ENCODE assay signal across 1 cellular context in the genomic region with DNA sequence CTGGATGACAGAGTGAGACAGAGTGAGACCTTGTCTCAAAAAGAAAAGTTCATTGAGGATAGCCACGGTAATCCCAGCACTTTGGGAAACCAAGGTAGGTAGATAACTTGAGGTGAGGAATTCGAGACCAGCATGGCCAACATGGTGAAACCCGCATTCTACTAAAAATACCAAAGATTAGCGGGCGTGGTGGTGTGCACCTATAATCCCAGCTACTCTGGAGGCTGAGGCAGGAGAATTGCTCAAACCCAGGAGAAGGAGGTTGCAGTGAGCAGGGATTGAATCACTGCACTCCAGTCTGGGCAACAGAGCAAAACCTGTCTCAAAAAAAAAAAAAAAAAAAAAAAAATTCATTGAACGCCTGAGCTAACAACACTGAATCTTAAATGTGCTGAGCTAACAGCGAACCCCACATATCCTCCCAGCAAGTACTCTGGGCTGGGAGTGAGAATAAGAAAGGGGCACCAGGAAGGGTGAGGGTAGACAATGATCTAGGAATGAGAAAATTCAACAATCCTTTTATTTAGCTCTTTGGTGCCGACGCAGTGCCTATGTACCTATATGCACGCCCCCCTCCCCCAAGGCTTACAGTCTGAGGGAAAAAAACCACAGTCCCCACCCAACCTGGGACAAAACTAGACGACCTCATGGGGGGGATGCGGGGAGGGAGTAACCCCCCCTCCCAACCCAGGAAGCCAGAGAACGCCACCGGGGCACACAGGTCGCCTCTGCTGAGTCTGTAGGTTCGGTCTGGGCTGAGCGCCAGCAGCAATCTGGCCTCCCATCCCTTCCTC.
TF ChIP-seq lines count a peak whose summit lies in the region.

No MANE protein-coding gene starts in this region.

TF ChIP-seq in SK-N-SH treated with all-trans-retinoic acid at 6 μM for 48 hours, 23 proteins besides CTCF, POLR2A, EP300 and RAD21 (continued from another document):
- TF ChIP-seq, protein P1, sequence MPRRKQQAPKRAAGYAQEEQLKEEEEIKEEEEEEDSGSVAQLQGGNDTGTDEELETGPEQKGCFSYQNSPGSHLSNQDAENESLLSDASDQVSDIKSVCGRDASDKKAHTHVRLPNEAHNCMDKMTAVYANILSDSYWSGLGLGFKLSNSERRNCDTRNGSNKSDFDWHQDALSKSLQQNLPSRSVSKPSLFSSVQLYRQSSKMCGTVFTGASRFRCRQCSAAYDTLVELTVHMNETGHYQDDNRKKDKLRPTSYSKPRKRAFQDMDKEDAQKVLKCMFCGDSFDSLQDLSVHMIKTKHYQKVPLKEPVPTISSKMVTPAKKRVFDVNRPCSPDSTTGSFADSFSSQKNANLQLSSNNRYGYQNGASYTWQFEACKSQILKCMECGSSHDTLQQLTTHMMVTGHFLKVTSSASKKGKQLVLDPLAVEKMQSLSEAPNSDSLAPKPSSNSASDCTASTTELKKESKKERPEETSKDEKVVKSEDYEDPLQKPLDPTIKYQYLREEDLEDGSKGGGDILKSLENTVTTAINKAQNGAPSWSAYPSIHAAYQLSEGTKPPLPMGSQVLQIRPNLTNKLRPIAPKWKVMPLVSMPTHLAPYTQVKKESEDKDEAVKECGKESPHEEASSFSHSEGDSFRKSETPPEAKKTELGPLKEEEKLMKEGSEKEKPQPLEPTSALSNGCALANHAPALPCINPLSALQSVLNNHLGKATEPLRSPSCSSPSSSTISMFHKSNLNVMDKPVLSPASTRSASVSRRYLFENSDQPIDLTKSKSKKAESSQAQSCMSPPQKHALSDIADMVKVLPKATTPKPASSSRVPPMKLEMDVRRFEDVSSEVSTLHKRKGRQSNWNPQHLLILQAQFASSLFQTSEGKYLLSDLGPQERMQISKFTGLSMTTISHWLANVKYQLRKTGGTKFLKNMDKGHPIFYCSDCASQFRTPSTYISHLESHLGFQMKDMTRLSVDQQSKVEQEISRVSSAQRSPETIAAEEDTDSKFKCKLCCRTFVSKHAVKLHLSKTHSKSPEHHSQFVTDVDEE (CRISPR knock-in tag; IDR thresholded peaks at IDR 0.05) = no peak
- TF ChIP-seq ZFP30 (CRISPR knock-in tag; IDR thresholded peaks at IDR 0.05) (no peak), TCF4 (CRISPR knock-in tag; IDR thresholded peaks at IDR 0.05; ENCODE audit: borderline replicate concordance) (no peak), ZC3H10 (CRISPR knock-in tag; IDR thresholded peaks at IDR 0.05) (no peak), ZNF70 (CRISPR knock-in tag; IDR thresholded peaks at IDR 0.05) (no peak), RARB (CRISPR knock-in tag; IDR thresholded peaks at IDR 0.05) (no peak), GLIS3 (CRISPR knock-in tag; IDR thresholded peaks at IDR 0.05) (no peak)
- TF ChIP-seq, protein P2, sequence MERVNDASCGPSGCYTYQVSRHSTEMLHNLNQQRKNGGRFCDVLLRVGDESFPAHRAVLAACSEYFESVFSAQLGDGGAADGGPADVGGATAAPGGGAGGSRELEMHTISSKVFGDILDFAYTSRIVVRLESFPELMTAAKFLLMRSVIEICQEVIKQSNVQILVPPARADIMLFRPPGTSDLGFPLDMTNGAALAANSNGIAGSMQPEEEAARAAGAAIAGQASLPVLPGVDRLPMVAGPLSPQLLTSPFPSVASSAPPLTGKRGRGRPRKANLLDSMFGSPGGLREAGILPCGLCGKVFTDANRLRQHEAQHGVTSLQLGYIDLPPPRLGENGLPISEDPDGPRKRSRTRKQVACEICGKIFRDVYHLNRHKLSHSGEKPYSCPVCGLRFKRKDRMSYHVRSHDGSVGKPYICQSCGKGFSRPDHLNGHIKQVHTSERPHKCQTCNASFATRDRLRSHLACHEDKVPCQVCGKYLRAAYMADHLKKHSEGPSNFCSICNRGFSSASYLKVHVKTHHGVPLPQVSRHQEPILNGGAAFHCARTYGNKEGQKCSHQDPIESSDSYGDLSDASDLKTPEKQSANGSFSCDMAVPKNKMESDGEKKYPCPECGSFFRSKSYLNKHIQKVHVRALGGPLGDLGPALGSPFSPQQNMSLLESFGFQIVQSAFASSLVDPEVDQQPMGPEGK (CRISPR knock-in tag; IDR thresholded peaks at IDR 0.05; ENCODE audit: borderline replicate concordance) = no peak
- TF ChIP-seq, protein P3, sequence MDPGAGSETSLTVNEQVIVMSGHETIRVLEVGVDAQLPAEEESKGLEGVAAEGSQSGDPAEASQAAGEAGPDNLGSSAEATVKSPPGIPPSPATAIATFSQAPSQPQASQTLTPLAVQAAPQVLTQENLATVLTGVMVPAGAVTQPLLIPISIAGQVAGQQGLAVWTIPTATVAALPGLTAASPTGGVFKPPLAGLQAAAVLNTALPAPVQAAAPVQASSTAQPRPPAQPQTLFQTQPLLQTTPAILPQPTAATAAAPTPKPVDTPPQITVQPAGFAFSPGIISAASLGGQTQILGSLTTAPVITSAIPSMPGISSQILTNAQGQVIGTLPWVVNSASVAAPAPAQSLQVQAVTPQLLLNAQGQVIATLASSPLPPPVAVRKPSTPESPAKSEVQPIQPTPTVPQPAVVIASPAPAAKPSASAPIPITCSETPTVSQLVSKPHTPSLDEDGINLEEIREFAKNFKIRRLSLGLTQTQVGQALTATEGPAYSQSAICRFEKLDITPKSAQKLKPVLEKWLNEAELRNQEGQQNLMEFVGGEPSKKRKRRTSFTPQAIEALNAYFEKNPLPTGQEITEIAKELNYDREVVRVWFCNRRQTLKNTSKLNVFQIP (CRISPR knock-in tag; IDR thresholded peaks at IDR 0.05; ENCODE audit: borderline replicate concordance, low read depth) = no peak
TF ChIP-seq in SK-N-SH treated with all-trans-retinoic acid at 6 μM for 48 hours: peak in this region for 0.
